In the genomic region with DNA sequence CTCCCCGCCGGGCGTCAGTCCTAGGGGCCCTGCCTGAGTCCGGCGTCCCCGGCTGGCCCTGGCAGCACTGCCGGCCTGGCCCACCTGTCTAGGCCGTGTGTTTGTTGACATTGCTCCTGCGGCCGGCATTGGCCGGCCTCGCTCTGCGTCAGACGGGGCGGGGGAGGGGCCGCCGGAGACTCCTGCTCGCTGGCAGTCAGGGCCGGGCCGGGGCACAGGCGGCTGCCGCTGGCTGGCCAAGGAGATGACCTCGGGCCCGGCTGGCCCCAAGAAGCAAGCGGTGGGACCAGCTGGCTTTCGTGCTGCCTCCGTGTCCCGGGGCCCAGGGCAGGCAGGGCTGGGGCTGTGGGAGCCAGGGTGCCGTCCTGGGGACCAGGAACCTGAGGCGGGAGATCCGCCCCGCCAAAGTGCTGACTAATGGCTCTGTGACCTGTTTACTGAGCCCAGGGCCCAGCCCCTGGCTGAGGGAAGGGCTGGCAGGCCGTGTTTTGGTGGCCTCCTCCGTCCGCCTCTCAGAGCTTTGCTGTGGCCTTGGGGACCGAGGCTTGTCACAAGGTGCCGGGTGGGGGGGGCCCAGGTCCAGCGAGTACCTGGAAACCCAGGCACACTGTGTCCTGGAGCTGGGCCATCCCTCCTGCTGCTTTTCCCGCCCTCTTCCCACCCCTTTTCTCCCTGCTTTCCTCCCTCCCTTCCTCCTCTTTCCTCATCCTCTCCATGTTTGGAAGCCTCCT, we compare ENCODE assay signal across 1 cellular context.
TF ChIP-seq lines count a peak whose summit lies in the region.

No MANE protein-coding gene starts in this region.

TF ChIP-seq in K562, 482 proteins besides CTCF, POLR2A, EP300 and RAD21 (continued from another document):
- TF ChIP-seq, protein P1, sequence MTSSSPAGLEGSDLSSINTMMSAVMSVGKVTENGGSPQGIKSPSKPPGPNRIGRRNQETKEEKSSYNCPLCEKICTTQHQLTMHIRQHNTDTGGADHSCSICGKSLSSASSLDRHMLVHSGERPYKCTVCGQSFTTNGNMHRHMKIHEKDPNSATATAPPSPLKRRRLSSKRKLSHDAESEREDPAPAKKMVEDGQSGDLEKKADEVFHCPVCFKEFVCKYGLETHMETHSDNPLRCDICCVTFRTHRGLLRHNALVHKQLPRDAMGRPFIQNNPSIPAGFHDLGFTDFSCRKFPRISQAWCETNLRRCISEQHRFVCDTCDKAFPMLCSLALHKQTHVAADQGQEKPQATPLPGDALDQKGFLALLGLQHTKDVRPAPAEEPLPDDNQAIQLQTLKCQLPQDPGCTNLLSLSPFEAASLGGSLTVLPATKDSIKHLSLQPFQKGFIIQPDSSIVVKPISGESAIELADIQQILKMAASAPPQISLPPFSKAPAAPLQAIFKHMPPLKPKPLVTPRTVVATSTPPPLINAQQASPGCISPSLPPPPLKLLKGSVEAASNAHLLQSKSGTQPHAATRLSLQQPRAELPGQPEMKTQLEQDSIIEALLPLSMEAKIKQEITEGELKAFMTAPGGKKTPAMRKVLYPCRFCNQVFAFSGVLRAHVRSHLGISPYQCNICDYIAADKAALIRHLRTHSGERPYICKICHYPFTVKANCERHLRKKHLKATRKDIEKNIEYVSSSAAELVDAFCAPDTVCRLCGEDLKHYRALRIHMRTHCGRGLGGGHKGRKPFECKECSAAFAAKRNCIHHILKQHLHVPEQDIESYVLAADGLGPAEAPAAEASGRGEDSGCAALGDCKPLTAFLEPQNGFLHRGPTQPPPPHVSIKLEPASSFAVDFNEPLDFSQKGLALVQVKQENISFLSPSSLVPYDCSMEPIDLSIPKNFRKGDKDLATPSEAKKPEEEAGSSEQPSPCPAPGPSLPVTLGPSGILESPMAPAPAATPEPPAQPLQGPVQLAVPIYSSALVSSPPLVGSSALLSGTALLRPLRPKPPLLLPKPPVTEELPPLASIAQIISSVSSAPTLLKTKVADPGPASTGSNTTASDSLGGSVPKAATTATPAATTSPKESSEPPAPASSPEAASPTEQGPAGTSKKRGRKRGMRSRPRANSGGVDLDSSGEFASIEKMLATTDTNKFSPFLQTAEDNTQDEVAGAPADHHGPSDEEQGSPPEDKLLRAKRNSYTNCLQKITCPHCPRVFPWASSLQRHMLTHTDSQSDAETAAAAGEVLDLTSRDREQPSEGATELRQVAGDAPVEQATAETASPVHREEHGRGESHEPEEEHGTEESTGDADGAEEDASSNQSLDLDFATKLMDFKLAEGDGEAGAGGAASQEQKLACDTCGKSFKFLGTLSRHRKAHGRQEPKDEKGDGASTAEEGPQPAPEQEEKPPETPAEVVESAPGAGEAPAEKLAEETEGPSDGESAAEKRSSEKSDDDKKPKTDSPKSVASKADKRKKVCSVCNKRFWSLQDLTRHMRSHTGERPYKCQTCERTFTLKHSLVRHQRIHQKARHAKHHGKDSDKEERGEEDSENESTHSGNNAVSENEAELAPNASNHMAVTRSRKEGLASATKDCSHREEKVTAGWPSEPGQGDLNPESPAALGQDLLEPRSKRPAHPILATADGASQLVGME (CRISPR knock-in tag; IDR thresholded peaks at IDR 0.05), result no peak
- TF ChIP-seq ZNF586 (CRISPR knock-in tag; conservative IDR thresholded peaks at IDR 0.05) (no peak), MXI1 (IDR thresholded peaks at IDR 0.05; ENCODE audit: low read depth, low read length) (no peak), NR2C1 (IDR thresholded peaks at IDR 0.05) (no peak), NR2C1 (tag; IDR thresholded peaks at IDR 0.05) (no peak), ZNF197 (CRISPR knock-in tag; IDR thresholded peaks at IDR 0.05; ENCODE audit: low read depth) (no peak), SMAD2 (IDR thresholded peaks at IDR 0.05; ENCODE audit: low read depth, low read length) (no peak), TBL1XR1 (IDR thresholded peaks at IDR 0.05; ENCODE audit: low read length in 2 of 2) (peak in 1 of 2 experiments; percentile 55; a peak in 1 of 4 replicates), ERF (CRISPR knock-in tag; IDR thresholded peaks at IDR 0.05) (no peak), CHD2 (IDR thresholded peaks at IDR 0.05; ENCODE audit: low read depth, low read length) (peak; percentile 23; the same call in 1 of the 2 replicates), ESRRB (CRISPR knock-in tag; IDR thresholded peaks at IDR 0.05; ENCODE audit: borderline replicate concordance) (no peak), ZNF699 (CRISPR knock-in tag; IDR thresholded peaks at IDR 0.05; ENCODE audit: insufficient replicate concordance) (no peak), SAP30 (IDR thresholded peaks at IDR 0.05; ENCODE audit: borderline replicate concordance, insufficient read depth, low read depth, low read length, poor library complexity, severe bottlenecking) (peak; percentile 72), ZSCAN29 (IDR thresholded peaks at IDR 0.05) (no peak), SRSF1 (IDR thresholded peaks at IDR 0.05; ENCODE audit: low read depth, low read length) (no peak), CHD1 (IDR thresholded peaks at IDR 0.05; ENCODE audit: low read length) (no peak), ZNF785 (CRISPR knock-in tag; IDR thresholded peaks at IDR 0.05) (no peak), ASH1L (IDR thresholded peaks at IDR 0.05; ENCODE audit: borderline replicate concordance, low read depth, partially characterized antibody) (no peak), SRSF9 (IDR thresholded peaks at IDR 0.05; ENCODE audit: borderline replicate concordance, low read depth, low read length) (no peak), ZNF316 (IDR thresholded peaks at IDR 0.05) (peak; percentile 99), NFXL1 (CRISPR knock-in tag; IDR thresholded peaks at IDR 0.05) (no peak)
- TF ChIP-seq, protein P2, sequence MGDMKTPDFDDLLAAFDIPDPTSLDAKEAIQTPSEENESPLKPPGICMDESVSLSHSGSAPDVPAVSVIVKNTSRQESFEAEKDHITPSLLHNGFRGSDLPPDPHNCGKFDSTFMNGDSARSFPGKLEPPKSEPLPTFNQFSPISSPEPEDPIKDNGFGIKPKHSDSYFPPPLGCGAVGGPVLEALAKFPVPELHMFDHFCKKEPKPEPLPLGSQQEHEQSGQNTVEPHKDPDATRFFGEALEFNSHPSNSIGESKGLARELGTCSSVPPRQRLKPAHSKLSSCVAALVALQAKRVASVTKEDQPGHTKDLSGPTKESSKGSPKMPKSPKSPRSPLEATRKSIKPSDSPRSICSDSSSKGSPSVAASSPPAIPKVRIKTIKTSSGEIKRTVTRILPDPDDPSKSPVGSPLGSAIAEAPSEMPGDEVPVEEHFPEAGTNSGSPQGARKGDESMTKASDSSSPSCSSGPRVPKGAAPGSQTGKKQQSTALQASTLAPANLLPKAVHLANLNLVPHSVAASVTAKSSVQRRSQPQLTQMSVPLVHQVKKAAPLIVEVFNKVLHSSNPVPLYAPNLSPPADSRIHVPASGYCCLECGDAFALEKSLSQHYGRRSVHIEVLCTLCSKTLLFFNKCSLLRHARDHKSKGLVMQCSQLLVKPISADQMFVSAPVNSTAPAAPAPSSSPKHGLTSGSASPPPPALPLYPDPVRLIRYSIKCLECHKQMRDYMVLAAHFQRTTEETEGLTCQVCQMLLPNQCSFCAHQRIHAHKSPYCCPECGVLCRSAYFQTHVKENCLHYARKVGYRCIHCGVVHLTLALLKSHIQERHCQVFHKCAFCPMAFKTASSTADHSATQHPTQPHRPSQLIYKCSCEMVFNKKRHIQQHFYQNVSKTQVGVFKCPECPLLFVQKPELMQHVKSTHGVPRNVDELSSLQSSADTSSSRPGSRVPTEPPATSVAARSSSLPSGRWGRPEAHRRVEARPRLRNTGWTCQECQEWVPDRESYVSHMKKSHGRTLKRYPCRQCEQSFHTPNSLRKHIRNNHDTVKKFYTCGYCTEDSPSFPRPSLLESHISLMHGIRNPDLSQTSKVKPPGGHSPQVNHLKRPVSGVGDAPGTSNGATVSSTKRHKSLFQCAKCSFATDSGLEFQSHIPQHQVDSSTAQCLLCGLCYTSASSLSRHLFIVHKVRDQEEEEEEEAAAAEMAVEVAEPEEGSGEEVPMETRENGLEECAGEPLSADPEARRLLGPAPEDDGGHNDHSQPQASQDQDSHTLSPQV (IDR thresholded peaks at IDR 0.05), result peak; percentile 69
- TF ChIP-seq, protein P3, sequence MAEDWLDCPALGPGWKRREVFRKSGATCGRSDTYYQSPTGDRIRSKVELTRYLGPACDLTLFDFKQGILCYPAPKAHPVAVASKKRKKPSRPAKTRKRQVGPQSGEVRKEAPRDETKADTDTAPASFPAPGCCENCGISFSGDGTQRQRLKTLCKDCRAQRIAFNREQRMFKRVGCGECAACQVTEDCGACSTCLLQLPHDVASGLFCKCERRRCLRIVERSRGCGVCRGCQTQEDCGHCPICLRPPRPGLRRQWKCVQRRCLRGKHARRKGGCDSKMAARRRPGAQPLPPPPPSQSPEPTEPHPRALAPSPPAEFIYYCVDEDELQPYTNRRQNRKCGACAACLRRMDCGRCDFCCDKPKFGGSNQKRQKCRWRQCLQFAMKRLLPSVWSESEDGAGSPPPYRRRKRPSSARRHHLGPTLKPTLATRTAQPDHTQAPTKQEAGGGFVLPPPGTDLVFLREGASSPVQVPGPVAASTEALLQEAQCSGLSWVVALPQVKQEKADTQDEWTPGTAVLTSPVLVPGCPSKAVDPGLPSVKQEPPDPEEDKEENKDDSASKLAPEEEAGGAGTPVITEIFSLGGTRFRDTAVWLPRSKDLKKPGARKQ (CRISPR knock-in tag; IDR thresholded peaks at IDR 0.05), result no peak
- TF ChIP-seq, protein P4, sequence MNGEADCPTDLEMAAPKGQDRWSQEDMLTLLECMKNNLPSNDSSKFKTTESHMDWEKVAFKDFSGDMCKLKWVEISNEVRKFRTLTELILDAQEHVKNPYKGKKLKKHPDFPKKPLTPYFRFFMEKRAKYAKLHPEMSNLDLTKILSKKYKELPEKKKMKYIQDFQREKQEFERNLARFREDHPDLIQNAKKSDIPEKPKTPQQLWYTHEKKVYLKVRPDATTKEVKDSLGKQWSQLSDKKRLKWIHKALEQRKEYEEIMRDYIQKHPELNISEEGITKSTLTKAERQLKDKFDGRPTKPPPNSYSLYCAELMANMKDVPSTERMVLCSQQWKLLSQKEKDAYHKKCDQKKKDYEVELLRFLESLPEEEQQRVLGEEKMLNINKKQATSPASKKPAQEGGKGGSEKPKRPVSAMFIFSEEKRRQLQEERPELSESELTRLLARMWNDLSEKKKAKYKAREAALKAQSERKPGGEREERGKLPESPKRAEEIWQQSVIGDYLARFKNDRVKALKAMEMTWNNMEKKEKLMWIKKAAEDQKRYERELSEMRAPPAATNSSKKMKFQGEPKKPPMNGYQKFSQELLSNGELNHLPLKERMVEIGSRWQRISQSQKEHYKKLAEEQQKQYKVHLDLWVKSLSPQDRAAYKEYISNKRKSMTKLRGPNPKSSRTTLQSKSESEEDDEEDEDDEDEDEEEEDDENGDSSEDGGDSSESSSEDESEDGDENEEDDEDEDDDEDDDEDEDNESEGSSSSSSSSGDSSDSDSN (IDR thresholded peaks at IDR 0.05; ENCODE audit: borderline replicate concordance in 1 of 2, low read depth in 2 of 2, low read length in 2 of 2), result 0 out of 4 replicates have a peak, but pooled peaks of 1 of the 2 experiments have one; percentile 79
- TF ChIP-seq, protein P5, sequence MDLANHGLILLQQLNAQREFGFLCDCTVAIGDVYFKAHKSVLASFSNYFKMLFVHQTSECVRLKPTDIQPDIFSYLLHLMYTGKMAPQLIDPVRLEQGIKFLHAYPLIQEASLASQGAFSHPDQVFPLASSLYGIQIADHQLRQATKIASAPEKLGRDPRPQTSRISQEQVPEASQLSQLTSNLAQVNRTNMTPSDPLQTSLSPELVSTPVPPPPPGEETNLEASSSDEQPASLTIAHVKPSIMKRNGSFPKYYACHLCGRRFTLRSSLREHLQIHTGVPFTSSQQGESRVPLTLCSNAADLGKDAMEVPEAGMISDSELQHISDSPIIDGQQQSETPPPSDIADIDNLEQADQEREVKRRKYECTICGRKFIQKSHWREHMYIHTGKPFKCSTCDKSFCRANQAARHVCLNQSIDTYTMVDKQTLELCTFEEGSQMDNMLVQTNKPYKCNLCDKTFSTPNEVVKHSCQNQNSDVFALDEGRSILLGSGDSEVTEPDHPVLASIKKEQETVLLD (IDR thresholded peaks at IDR 0.05), result no peak
- TF ChIP-seq, protein P6, sequence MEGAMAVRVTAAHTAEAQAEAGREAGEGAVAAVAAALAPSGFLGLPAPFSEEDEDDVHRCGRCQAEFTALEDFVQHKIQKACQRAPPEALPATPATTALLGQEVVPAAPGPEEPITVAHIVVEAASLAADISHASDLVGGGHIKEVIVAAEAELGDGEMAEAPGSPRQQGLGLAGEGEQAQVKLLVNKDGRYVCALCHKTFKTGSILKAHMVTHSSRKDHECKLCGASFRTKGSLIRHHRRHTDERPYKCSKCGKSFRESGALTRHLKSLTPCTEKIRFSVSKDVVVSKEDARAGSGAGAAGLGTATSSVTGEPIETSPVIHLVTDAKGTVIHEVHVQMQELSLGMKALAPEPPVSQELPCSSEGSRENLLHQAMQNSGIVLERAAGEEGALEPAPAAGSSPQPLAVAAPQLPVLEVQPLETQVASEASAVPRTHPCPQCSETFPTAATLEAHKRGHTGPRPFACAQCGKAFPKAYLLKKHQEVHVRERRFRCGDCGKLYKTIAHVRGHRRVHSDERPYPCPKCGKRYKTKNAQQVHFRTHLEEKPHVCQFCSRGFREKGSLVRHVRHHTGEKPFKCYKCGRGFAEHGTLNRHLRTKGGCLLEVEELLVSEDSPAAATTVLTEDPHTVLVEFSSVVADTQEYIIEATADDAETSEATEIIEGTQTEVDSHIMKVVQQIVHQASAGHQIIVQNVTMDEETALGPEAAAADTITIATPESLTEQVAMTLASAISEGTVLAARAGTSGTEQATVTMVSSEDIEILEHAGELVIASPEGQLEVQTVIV (CRISPR knock-in tag; IDR thresholded peaks at IDR 0.05; ENCODE audit: borderline replicate concordance), result no peak
- TF ChIP-seq, protein P7, sequence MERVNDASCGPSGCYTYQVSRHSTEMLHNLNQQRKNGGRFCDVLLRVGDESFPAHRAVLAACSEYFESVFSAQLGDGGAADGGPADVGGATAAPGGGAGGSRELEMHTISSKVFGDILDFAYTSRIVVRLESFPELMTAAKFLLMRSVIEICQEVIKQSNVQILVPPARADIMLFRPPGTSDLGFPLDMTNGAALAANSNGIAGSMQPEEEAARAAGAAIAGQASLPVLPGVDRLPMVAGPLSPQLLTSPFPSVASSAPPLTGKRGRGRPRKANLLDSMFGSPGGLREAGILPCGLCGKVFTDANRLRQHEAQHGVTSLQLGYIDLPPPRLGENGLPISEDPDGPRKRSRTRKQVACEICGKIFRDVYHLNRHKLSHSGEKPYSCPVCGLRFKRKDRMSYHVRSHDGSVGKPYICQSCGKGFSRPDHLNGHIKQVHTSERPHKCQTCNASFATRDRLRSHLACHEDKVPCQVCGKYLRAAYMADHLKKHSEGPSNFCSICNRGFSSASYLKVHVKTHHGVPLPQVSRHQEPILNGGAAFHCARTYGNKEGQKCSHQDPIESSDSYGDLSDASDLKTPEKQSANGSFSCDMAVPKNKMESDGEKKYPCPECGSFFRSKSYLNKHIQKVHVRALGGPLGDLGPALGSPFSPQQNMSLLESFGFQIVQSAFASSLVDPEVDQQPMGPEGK (CRISPR knock-in tag; IDR thresholded peaks at IDR 0.05; ENCODE audit: borderline replicate concordance), result no peak
- TF ChIP-seq, protein P8, sequence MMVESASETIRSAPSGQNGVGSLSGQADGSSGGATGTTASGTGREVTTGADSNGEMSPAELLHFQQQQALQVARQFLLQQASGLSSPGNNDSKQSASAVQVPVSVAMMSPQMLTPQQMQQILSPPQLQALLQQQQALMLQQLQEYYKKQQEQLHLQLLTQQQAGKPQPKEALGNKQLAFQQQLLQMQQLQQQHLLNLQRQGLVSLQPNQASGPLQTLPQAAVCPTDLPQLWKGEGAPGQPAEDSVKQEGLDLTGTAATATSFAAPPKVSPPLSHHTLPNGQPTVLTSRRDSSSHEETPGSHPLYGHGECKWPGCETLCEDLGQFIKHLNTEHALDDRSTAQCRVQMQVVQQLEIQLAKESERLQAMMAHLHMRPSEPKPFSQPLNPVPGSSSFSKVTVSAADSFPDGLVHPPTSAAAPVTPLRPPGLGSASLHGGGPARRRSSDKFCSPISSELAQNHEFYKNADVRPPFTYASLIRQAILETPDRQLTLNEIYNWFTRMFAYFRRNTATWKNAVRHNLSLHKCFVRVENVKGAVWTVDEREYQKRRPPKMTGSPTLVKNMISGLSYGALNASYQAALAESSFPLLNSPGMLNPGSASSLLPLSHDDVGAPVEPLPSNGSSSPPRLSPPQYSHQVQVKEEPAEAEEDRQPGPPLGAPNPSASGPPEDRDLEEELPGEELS (CRISPR knock-in tag; IDR thresholded peaks at IDR 0.05; ENCODE audit: borderline replicate concordance), result no peak
